ENCODE assay signal across 21 cellular contexts in the genomic region with DNA sequence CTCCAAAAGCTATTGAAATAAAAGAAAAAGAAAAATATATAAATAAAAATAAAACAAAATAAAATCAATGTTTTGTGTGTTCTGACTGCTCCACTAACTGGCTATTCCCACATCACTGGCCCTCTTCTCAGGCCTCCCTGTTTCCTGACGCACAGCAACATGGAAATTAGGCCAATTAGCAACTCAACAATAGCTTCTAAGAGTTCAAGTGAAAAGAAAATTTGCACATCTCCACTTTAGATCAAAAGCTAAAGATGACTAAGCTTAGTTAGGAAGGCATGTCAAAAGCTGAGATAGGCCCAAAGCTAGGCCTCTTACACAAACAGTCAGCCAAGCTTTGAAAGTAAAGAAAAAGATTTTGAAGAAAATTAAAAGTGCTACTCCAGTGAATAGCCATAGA.
"Had no signal": no experiment of that assay in that cellular context is flagged by ENCODE, and none has a peak within 500 bp of the region (broad histone marks: within the 10 kb centered on the region; RNA-seq: fewer than 3 reads in every experiment).

No MANE protein-coding gene starts in this region.

- H3K4me3 ChIP-seq: SK-N-MC had no signal

- FAIRE-seq: TTC549 had no signal

- H3K27ac ChIP-seq: brain microvascular endothelial cell, SK-N-MC had no signal

- ATAC-seq: activated CD8-positive, alpha-beta T cell treated with anti-CD3 and anti-CD28 coated beads for 36 hours; activated T-cell treated with anti-CD3 and anti-CD28 coated beads, Interleukin-2, amount 50 U/mL, for 72 hours; T-cell had no signal

- H3K36me3 ChIP-seq: brain microvascular endothelial cell had no signal

- DNase-seq: activated CD4-positive, alpha-beta T cell treated with anti-CD3 and anti-CD28 coated beads, Interleukin-2, amount 10 ng/mL, durations not matched to agents 7 days and 5 days; activated CD4-positive, CD25-positive, alpha-beta regulatory T cell; activated CD8-positive, alpha-beta memory T cell treated with anti-CD3 and anti-CD28 coated beads, Interleukin-2, amount 50 U/mL, for 4 hours; activated CD8-positive, alpha-beta T cell treated with anti-CD3 and anti-CD28 coated beads for 36 hours; activated gamma-delta T cell treated with Interleukin-2 at 50 U/mL for 16 hours; activated naive CD4-positive, alpha-beta T cell treated with anti-CD3 and anti-CD28 coated beads, Interleukin-2, amount 10 ng/mL, durations not matched to agents 7 days and 5 days; activated naive CD8-positive, alpha-beta T cell treated with anti-CD3 and anti-CD28 coated beads for 36 hours; activated T-cell treated with anti-CD3 and anti-CD28 coated beads, Interleukin-2, amount 50 U/mL, for 72 hours; brain microvascular endothelial cell; NCI-H1048; NCI-H146; NCI-H187 treated with DMSO at 0.1 percent for 48 hours; NCI-H2081 treated with DMSO at 0.1 percent for 48 hours; NCI-H446; NCI-H524; NCI-H748 treated with DMSO at 0.1 percent for 48 hours; T-cell; T-helper 2 cell; T1000 had no signal

- H3K27me3 ChIP-seq: brain microvascular endothelial cell had no signal
